Comparison of ENCODE assay signal across 27 cellular contexts in genomic region chr10:84494849-84495180, GRCh38.
DNase-seq lines count a peak whose midpoint lies in the region; ATAC-seq and TF ChIP-seq lines count a peak whose summit lies in the region.
"Had no signal": no experiment of that assay in that cellular context is flagged by ENCODE, and none has a peak within 500 bp of the region (broad histone marks: within the 10 kb centered on the region; RNA-seq: fewer than 3 reads in every experiment).

No MANE protein-coding gene starts in this region.

- H3K4me3 Mint-ChIP-seq in natural killer cell = no peak overlapping the region
- no peak overlapping the region for H3K4me3 Mint-ChIP-seq in natural killer cell treated with Interleukin-12 subunit alpha and Interleukin-12 subunit beta and Interleukin-15 and Interleukin-18, amount 100 ng/mL, for 72 hours
- H3K4me3 Mint-ChIP-seq: activated CD4-positive, alpha-beta T cell treated with anti-CD3 and anti-CD28 coated beads, Interleukin-2, amount 10 ng/mL, durations not matched to agents 7 days and 5 days; activated T-cell treated with anti-CD3 and anti-CD28 coated beads, Interleukin-2, amount 50 U/mL, for 4 hours; B cell; H9; stimulated activated naive B cell treated with anti-CD40 and anti-IgM and Interleukin-4, amounts not matched to agents 10 μg/mL and 1 μg/mL and 100 μg/mL, for 72 hours had no signal

- H2BK5ac ChIP-seq in mesenchymal stem cell (ENCODE audit: low read depth, low read length, poor library complexity, severe bottlenecking) = peak overlapping the region; percentile 89

- intact Hi-C loops in natural killer cell (cut with micrococcal nuclease) = no loop called here

- H3K9ac ChIP-seq in mesenchymal stem cell (ENCODE audit: low read length) = no peak overlapping the region

- no peaks in the 10 kb centered on the region for H3K9me3 Mint-ChIP-seq in natural killer cell
- H3K9me3 Mint-ChIP-seq in natural killer cell treated with Interleukin-12 subunit alpha and Interleukin-12 subunit beta and Interleukin-15 and Interleukin-18, amount 100 ng/mL, for 72 hours = no peaks in the 10 kb centered on the region
- H3K9me3 Mint-ChIP-seq: activated T-cell treated with anti-CD3 and anti-CD28 coated beads, Interleukin-2, amount 50 U/mL, for 4 hours; stimulated activated naive B cell treated with anti-CD40 and anti-IgM and Interleukin-4, amounts not matched to agents 10 μg/mL and 1 μg/mL and 100 μg/mL, for 72 hours had no signal

- in situ Hi-C loops in brain microvascular endothelial cell (cut with HindIII; ENCODE audit: low pct_ligation_motif_present, low sequenced_read_pairs) = no loop called here

- H4K8ac ChIP-seq in mesenchymal stem cell (ENCODE audit: low read length) = no peak overlapping the region

- no peak overlapping the region for H3K23ac ChIP-seq in mesenchymal stem cell (ENCODE audit: low read length in 2 of 2)

- ATAC-seq in natural killer cell = no peak
- ATAC-seq in natural killer cell treated with Interleukin-12 subunit alpha and Interleukin-12 subunit beta and Interleukin-15 and Interleukin-18, amount 100 ng/mL, for 72 hours = no peak
- ATAC-seq: activated T-cell treated with anti-CD3 and anti-CD28 coated beads, Interleukin-2, amount 50 U/mL, for 4 hours; lower lobe of right lung; Right ventricle myocardium inferior; sciatic nerve; stimulated activated naive B cell treated with anti-CD40 and anti-IgM and Interleukin-4, amounts not matched to agents 10 μg/mL and 1 μg/mL and 100 μg/mL, for 72 hours had no signal

- H4K91ac ChIP-seq in mesenchymal stem cell (ENCODE audit: low read length) = no peak overlapping the region

- no peak overlapping the region for H2BK12ac ChIP-seq in mesenchymal stem cell (ENCODE audit: low read length in 2 of 2)

- H3K4me3 ChIP-seq in brain microvascular endothelial cell (ENCODE audit: low read depth, low read length) = no peak overlapping the region
- H3K4me3 ChIP-seq in mesenchymal stem cell (ENCODE audit: insufficient read depth in 1 of 2, low read depth in 1 of 2, low read length in 2 of 2) = no peak overlapping the region
- no peak overlapping the region for H3K4me3 ChIP-seq in WERI-Rb-1 (ENCODE audit: low read depth, low read length)
- H3K4me3 ChIP-seq: lower lobe of right lung, uterus had no signal

- peak overlapping the region; percentile 38 for H3K27ac ChIP-seq in brain microvascular endothelial cell
- H3K27ac ChIP-seq in mesenchymal stem cell (ENCODE audit: low read length, poor library complexity, severe bottlenecking) = peak overlapping the region; percentile 77
- no peak overlapping the region for H3K27ac ChIP-seq in WERI-Rb-1
- H3K27ac ChIP-seq: lower lobe of right lung, uterus, VCaP had no signal

- H3K18ac ChIP-seq in mesenchymal stem cell (ENCODE audit: low read depth in 1 of 2, low read length in 2 of 2) = no peak overlapping the region

- no peak overlapping the region for H3K4ac ChIP-seq in mesenchymal stem cell (ENCODE audit: low read depth in 1 of 2, low read length in 2 of 2)

- DNase-seq in natural killer cell = no peak
- DNase-seq in natural killer cell treated with Interleukin-12 subunit alpha and Interleukin-12 subunit beta and Interleukin-15 and Interleukin-18, amount 100 ng/mL, for 72 hours (ENCODE audit: low spot score) = no peak
- DNase-seq in brain microvascular endothelial cell = no peak
- DNase-seq in mesenchymal stem cell = no peak
- DNase-seq in WERI-Rb-1 = no peak
- DNase-seq in CD1c-positive myeloid dendritic cell (ENCODE audit: extremely low spot score) = no peak
- no peak for DNase-seq in HUDEP-2 (lab: John Stamatoyannopoulos, UW; ENCODE audit: unreplicated experiment in 76 of 76)
- DNase-seq in NCI-H1105 (lab: John Stamatoyannopoulos, UW) = no peak
- DNase-seq: activated CD4-positive, alpha-beta T cell treated with anti-CD3 and anti-CD28 coated beads, Interleukin-2, amount 10 ng/mL, durations not matched to agents 7 days and 5 days; activated T-cell treated with anti-CD3 and anti-CD28 coated beads, Interleukin-2, amount 50 U/mL, for 4 hours; DMS79; GDM1; H9; head of caudate nucleus; Kasumi-1; lower lobe of right lung; NCI-H1694; NCI-H2171; NCI-H510A; stimulated activated CD4-positive, alpha-beta T cell treated with anti-CD3 and anti-CD28 coated beads, Interleukin-15, amount 100 ng/mL, for 24 hours; stimulated activated naive B cell treated with anti-CD40 and anti-IgM and Interleukin-4, amounts not matched to agents 10 μg/mL and 1 μg/mL and 100 μg/mL, for 72 hours; T-helper 9 cell; uterus had no signal

- no peaks in the 10 kb centered on the region for H3K27me3 Mint-ChIP-seq in natural killer cell (ENCODE audit: low read depth in 2 of 2)
- no peaks in the 10 kb centered on the region for H3K27me3 Mint-ChIP-seq in natural killer cell treated with Interleukin-12 subunit alpha and Interleukin-12 subunit beta and Interleukin-15 and Interleukin-18, amount 100 ng/mL, for 72 hours
- H3K27me3 Mint-ChIP-seq: activated CD4-positive, alpha-beta T cell treated with anti-CD3 and anti-CD28 coated beads, Interleukin-2, amount 10 ng/mL, durations not matched to agents 7 days and 5 days; B cell; stimulated activated naive B cell treated with anti-CD40 and anti-IgM and Interleukin-4, amounts not matched to agents 10 μg/mL and 1 μg/mL and 100 μg/mL, for 72 hours had no signal

- H3K36me3 Mint-ChIP-seq in natural killer cell = no peaks in the 10 kb centered on the region
- peaks cover 6% of the 10 kb centered on the region for H3K36me3 Mint-ChIP-seq in natural killer cell treated with Interleukin-12 subunit alpha and Interleukin-12 subunit beta and Interleukin-15 and Interleukin-18, amount 100 ng/mL, for 72 hours

- H2BK15ac ChIP-seq in mesenchymal stem cell (ENCODE audit: low read depth, poor library complexity, severe bottlenecking) = no peak overlapping the region

- peaks cover 51 to 54% of the 10 kb centered on the region in 2 donors for H3K4me1 Mint-ChIP-seq in natural killer cell
- peaks cover 30 to 35% of the 10 kb centered on the region in 2 donors for H3K4me1 Mint-ChIP-seq in natural killer cell treated with Interleukin-12 subunit alpha and Interleukin-12 subunit beta and Interleukin-15 and Interleukin-18, amount 100 ng/mL, for 72 hours (ENCODE audit: low read depth in 2 of 2)
- H3K4me1 Mint-ChIP-seq: B cell had no signal

- no peaks in the 10 kb centered on the region for H3K36me3 ChIP-seq in brain microvascular endothelial cell (replicated peaks)
- H3K36me3 ChIP-seq in mesenchymal stem cell (ENCODE audit: control insufficient read depth in 1 of 2, insufficient read depth in 2 of 2, low read depth in 1 of 2, low read length in 2 of 2) = peaks cover 7 to 9% of the 10 kb centered on the region in 2 experiments
- no peaks in the 10 kb centered on the region for H3K36me3 ChIP-seq in WERI-Rb-1
- H3K36me3 ChIP-seq: lower lobe of right lung, uterus had no signal

- H3K4me1 ChIP-seq in mesenchymal stem cell (ENCODE audit: control insufficient read depth, insufficient read depth, low read depth, low read length) = peaks cover 4% of the 10 kb centered on the region
- H3K4me1 ChIP-seq: uterus had no signal

- H3K27me3 ChIP-seq in brain microvascular endothelial cell (replicated peaks) (no peaks in the 10 kb centered on the region), mesenchymal stem cell (ENCODE audit: control insufficient read depth in 1 of 2, insufficient read depth in 1 of 2, low read length in 2 of 2) (no peaks in the 10 kb centered on the region), WERI-Rb-1 (ENCODE audit: insufficient read depth, low read depth, severe bottlenecking) (no peaks in the 10 kb centered on the region)
- H3K27me3 ChIP-seq: uterus had no signal

- no peak overlapping the region for H3K14ac ChIP-seq in mesenchymal stem cell (ENCODE audit: low read length in 2 of 2)

- H2AFZ ChIP-seq in mesenchymal stem cell (ENCODE audit: low read depth, low read length) = no peak overlapping the region

- peak overlapping the region; percentile 46 to 59 for H3K27ac Mint-ChIP-seq in natural killer cell
- no peak overlapping the region for H3K27ac Mint-ChIP-seq in natural killer cell treated with Interleukin-12 subunit alpha and Interleukin-12 subunit beta and Interleukin-15 and Interleukin-18, amount 100 ng/mL, for 72 hours
- H3K27ac Mint-ChIP-seq: activated CD4-positive, alpha-beta T cell treated with anti-CD3 and anti-CD28 coated beads, Interleukin-2, amount 10 ng/mL, durations not matched to agents 7 days and 5 days; B cell; H9; stimulated activated naive B cell treated with anti-CD40 and anti-IgM and Interleukin-4, amounts not matched to agents 10 μg/mL and 1 μg/mL and 100 μg/mL, for 72 hours had no signal

- H3K4me2 ChIP-seq in mesenchymal stem cell (ENCODE audit: low read length, poor library complexity, severe bottlenecking) = no peak overlapping the region

- TF ChIP-seq CTCF in natural killer cell (IDR thresholded peaks at IDR 0.05) (no peak), brain microvascular endothelial cell (IDR thresholded peaks at IDR 0.05; ENCODE audit: low read depth, low read length, missing control alignments) (no peak), WERI-Rb-1 (IDR thresholded peaks at IDR 0.05; ENCODE audit: low read depth, low read length) (no peak)

- H3K79me1 ChIP-seq in mesenchymal stem cell (replicated peaks; ENCODE audit: low read length, poor library complexity, severe bottlenecking) = peaks cover 7% of the 10 kb centered on the region

- H2BK120ac ChIP-seq in mesenchymal stem cell (ENCODE audit: low read depth, low read length) = no peak overlapping the region

- H3K9me3 ChIP-seq in mesenchymal stem cell (ENCODE audit: control insufficient read depth, low read length) (no peaks in the 10 kb centered on the region), WERI-Rb-1 (ENCODE audit: severe bottlenecking) (no peaks in the 10 kb centered on the region)
- H3K9me3 ChIP-seq: lower lobe of right lung, uterus had no signal

- H2AK5ac ChIP-seq in mesenchymal stem cell (ENCODE audit: low read length, severe bottlenecking) = peak overlapping the region; percentile 94

Comparison
In these comparisons a context has a peak if more than half of its experiments do, and no peak if none do; other contexts are left out.
1. H3K27ac Mint-ChIP-seq: peak in natural killer cell (2 of 2); none in natural killer cell treated with Interleukin-12 subunit alpha and Interleukin-12 subunit beta and Interleukin-15 and Interleukin-18, amount 100 ng/mL, for 72 hours (0 of 2).